8 cellular contexts compared by ENCODE assay signal in the genomic region with DNA sequence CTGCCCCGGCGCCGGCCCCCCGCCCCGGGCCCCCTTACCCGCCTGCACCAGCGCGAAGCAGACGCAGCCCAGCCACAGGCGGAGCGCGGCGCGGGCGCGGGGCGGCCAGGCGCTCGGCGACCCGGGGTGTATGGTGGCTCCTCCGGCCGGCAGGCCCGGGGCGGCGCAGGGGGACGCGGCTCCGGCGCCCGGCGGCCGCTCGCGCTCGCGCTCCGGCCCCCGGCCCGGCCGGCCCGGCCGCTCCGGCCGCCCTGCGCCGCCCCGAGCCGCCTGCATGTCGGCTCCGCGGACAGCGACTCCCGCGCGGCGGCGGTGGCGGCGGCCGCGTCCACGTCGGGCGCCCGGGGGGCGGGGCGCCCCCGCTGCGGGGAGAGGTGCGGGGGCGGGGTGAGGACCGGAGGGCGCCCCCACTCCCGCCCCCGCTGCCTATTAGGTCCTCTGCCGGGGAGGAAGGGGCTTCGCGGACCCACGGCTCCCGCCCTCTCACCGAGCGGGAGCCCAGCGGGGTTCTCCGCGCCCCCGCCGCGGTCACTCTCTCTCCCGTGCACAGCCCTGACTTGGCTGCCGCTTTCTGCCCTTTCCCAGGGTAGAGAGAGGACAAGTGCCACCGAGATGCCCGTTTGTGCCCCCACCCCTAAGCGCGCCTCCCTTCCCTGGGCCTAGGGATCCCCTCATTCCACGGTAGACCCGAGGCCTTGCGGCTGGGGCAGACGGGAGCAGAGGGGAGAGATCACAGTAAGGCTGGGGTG.
DNase-seq lines count a peak whose midpoint lies in the region; ATAC-seq and TF ChIP-seq lines count a peak whose summit lies in the region.

A gene (minus strand): TSS at position 298 of the 749 bp plus-strand sequence.

- peaks cover 43% of the 10 kb centered on the region for H3K27me3 Mint-ChIP-seq in stimulated activated memory B cell treated with anti-CD40 and anti-IgM and Interleukin-4, amounts not matched to agents 10 μg/mL and 1 μg/mL and 100 μg/mL, for 72 hours

- no peaks in the 10 kb centered on the region for H3K9me3 Mint-ChIP-seq in stimulated activated memory B cell treated with anti-CD40 and anti-IgM and Interleukin-4, amounts not matched to agents 10 μg/mL and 1 μg/mL and 100 μg/mL, for 72 hours

- H3K4me3 ChIP-seq in astrocyte of the cerebellum (ENCODE audit: low read depth, low read length): peak within 1 kb of the TSS; percentile 39

- TF ChIP-seq CTCF in astrocyte of the cerebellum (IDR thresholded peaks at IDR 0.05; ENCODE audit: low read depth, low read length, missing control alignments): no peak

- in situ Hi-C loops in astrocyte of the cerebellum (cut with HindIII; ENCODE audit: low sequenced_read_pairs): no loop called here

- DNase-seq in NCI-H82 (lab: John Stamatoyannopoulos, UW) (peak; percentile 59), NCI-H82 treated with DMSO at 0.1 percent for 48 hours (lab: John Stamatoyannopoulos, UW; ENCODE audit: unreplicated experiment) (no peak), astrocyte of the cerebellum (ENCODE audit: low read depth) (no peak), iPS-NIHi7 (ENCODE audit: extremely low spot score) (peak; percentile 78), HPDE6-E6E7 (ENCODE audit: extremely low spot score) (no peak), amniotic stem cell (lab: John Stamatoyannopoulos, UW) (no peak)
- DNase-seq in stimulated activated CD4-positive, alpha-beta T cell treated with anti-CD3 and anti-CD28 coated beads, Interleukin-15, amount 100 ng/mL, for 24 hours: no peak

- peak; percentile 36 for ATAC-seq in stimulated activated memory B cell treated with anti-CD40 and anti-IgM and Interleukin-4, amounts not matched to agents 10 μg/mL and 1 μg/mL and 100 μg/mL, for 72 hours

- H3K36me3 Mint-ChIP-seq in stimulated activated memory B cell treated with anti-CD40 and anti-IgM and Interleukin-4, amounts not matched to agents 10 μg/mL and 1 μg/mL and 100 μg/mL, for 72 hours: peaks cover 13% of the 10 kb centered on the region

- H3K27ac Mint-ChIP-seq in stimulated activated memory B cell treated with anti-CD40 and anti-IgM and Interleukin-4, amounts not matched to agents 10 μg/mL and 1 μg/mL and 100 μg/mL, for 72 hours: no peak within 1 kb of the TSS

- peaks cover 40% of the 10 kb centered on the region for H3K4me1 Mint-ChIP-seq in stimulated activated memory B cell treated with anti-CD40 and anti-IgM and Interleukin-4, amounts not matched to agents 10 μg/mL and 1 μg/mL and 100 μg/mL, for 72 hours

- H3K4me3 Mint-ChIP-seq in stimulated activated memory B cell treated with anti-CD40 and anti-IgM and Interleukin-4, amounts not matched to agents 10 μg/mL and 1 μg/mL and 100 μg/mL, for 72 hours: peak within 1 kb of the TSS; percentile 77

Comparison
In these comparisons a context has a peak if more than half of its experiments do, and no peak if none do; other contexts are left out.
1. DNase-seq: peak in NCI-H82 (single experiment) and iPS-NIHi7 (single experiment); none in NCI-H82 treated with DMSO at 0.1 percent for 48 hours (single experiment), astrocyte of the cerebellum (single experiment), HPDE6-E6E7 (single experiment), stimulated activated CD4-positive, alpha-beta T cell treated with anti-CD3 and anti-CD28 coated beads, Interleukin-15, amount 100 ng/mL, for 24 hours (single experiment) and amniotic stem cell (single experiment).